ENCODE assay signal across 15 cellular contexts in genomic region chr15:57541271-57541670, GRCh38. TPM values are rescaled to one million over a fixed set of nuclear protein-coding genes. Genes with fewer than 3 reads are reported as not detected.
"Had no signal": no experiment of that assay in that cellular context is flagged by ENCODE, and none has a peak within 500 bp of the region (broad histone marks: within the 10 kb centered on the region; RNA-seq: fewer than 3 reads in every experiment).

No MANE protein-coding gene starts in this region.

- ATAC-seq: mucosa of descending colon had no signal

- H3K9me3 ChIP-seq: lower lobe of right lung, mucosa of descending colon, sigmoid colon, uterus had no signal

- H3K4me1 Mint-ChIP-seq: WTC11 had no signal

- H3K36me3 Mint-ChIP-seq: activated naive CD8-positive, alpha-beta T cell treated with anti-CD3 and anti-CD28 coated beads for 36 hours had no signal

- H3K9me3 Mint-ChIP-seq: WTC11 had no signal

- H3K4me3 ChIP-seq: lower lobe of right lung, mucosa of descending colon, sigmoid colon, smooth muscle cell, uterus had no signal

- H3K27ac ChIP-seq: lower lobe of right lung, sigmoid colon, uterus had no signal

- H3K4me2 ChIP-seq: smooth muscle cell had no signal

- H3K4me3 Mint-ChIP-seq: activated naive CD8-positive, alpha-beta T cell treated with anti-CD3 and anti-CD28 coated beads for 36 hours; activated T-cell treated with anti-CD3 and anti-CD28 coated beads, Interleukin-2, amount 50 U/mL, for 24 hours; nephron progenitor cell; stimulated activated naive B cell treated with anti-CD40 and anti-IgM and Interleukin-4, amounts not matched to agents 10 μg/mL and 1 μg/mL and 100 μg/mL, for 72 hours; WTC11 had no signal

- H3K27ac Mint-ChIP-seq: activated naive CD8-positive, alpha-beta T cell treated with anti-CD3 and anti-CD28 coated beads for 36 hours; activated T-helper 2 cell treated with anti-CD3 and anti-CD28 coated beads, Interferon-gamma antibody, Interleukin-2, Interleukin-4, amounts not matched to agents 10 μg/mL and 5 μg/mL and 100 μg/mL, durations not matched to agents 14 hours and 24 hours and 36 hours; nephron progenitor cell; stimulated activated naive B cell treated with anti-CD40 and anti-IgM and Interleukin-4, amounts not matched to agents 10 μg/mL and 1 μg/mL and 100 μg/mL, for 72 hours had no signal

- DNase-seq: activated naive CD4-positive, alpha-beta T cell; activated naive CD8-positive, alpha-beta T cell treated with anti-CD3 and anti-CD28 coated beads for 36 hours; activated T-cell treated with anti-CD3 and anti-CD28 coated beads, Interleukin-2, amount 50 U/mL, for 24 hours; effector CD4-positive, alpha-beta T cell; lower lobe of right lung; mesendoderm; mucosa of descending colon; nephron progenitor cell; sigmoid colon; T-helper 9 cell; uterus had no signal

- H3K27me3 ChIP-seq: uterus had no signal

- H3K36me3 ChIP-seq: sigmoid colon, uterus had no signal

RNA-seq across cellular contexts. Expression of gene MYZAP, which starts 50.4 kb away (rescaled TPM):
- total RNA-seq: activated naive CD8-positive, alpha-beta T cell treated with anti-CD3 and anti-CD28 coated beads for 36 hours; activated T-helper 2 cell treated with anti-CD3 and anti-CD28 coated beads, Interferon-gamma antibody, Interleukin-2, Interleukin-4, amounts not matched to agents 10 μg/mL and 5 μg/mL and 100 μg/mL, durations not matched to agents 14 hours and 24 hours and 36 hours had no signal
